ENCODE assay signal across 2 cellular contexts in the genomic region with DNA sequence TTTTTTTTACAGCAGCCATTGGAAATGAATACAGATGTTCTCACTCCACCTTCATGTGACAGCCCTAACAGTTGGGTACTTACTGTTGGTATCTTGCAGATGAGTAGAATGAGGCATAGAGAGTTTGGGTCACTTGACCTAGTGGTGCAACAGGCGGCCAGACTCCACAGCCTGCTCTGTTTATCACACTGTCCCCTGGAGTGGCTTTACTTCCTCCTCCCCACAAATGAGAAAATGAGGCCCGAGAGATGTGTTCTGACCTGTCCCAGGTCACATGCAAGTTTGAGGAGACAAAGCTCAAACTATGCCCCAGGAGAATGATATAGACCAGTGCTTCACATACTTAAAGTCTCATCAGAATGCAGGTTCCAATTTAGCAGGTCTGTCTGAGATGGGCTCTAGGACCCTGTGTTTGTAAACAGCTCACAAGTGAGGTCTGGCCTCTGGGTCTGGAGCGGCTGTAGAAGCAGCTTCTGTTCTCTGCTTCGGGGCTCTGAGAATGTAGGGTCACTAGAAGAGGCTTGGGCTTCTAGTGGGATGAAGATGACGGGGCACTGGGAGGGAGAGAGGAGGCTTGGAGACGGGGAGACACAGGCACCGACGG.
TF ChIP-seq lines count a peak whose summit lies in the region.

No MANE protein-coding gene starts in this region.

TF ChIP-seq in GM12878, 131 proteins besides CTCF, POLR2A, EP300 and RAD21:
- TF ChIP-seq, protein P1, sequence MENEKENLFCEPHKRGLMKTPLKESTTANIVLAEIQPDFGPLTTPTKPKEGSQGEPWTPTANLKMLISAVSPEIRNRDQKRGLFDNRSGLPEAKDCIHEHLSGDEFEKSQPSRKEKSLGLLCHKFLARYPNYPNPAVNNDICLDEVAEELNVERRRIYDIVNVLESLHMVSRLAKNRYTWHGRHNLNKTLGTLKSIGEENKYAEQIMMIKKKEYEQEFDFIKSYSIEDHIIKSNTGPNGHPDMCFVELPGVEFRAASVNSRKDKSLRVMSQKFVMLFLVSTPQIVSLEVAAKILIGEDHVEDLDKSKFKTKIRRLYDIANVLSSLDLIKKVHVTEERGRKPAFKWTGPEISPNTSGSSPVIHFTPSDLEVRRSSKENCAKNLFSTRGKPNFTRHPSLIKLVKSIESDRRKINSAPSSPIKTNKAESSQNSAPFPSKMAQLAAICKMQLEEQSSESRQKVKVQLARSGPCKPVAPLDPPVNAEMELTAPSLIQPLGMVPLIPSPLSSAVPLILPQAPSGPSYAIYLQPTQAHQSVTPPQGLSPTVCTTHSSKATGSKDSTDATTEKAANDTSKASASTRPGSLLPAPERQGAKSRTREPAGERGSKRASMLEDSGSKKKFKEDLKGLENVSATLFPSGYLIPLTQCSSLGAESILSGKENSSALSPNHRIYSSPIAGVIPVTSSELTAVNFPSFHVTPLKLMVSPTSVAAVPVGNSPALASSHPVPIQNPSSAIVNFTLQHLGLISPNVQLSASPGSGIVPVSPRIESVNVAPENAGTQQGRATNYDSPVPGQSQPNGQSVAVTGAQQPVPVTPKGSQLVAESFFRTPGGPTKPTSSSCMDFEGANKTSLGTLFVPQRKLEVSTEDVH (IDR thresholded peaks at IDR 0.05; ENCODE audit: low read depth, partially characterized antibody) = no peak
- TF ChIP-seq DPF2 (IDR thresholded peaks at IDR 0.05) (no peak), CBFB (IDR thresholded peaks at IDR 0.05; ENCODE audit: low read depth) (no peak), MEF2B (IDR thresholded peaks at IDR 0.05; ENCODE audit: partially characterized antibody, poor library complexity, severe bottlenecking) (no peak), SP1 (IDR thresholded peaks at IDR 0.05; ENCODE audit: low read depth, low read length) (no peak), EED (IDR thresholded peaks at IDR 0.05; ENCODE audit: low read depth) (no peak), STAT1 (conservative IDR thresholded peaks at IDR 0.05) (no peak), ZNF24 (IDR thresholded peaks at IDR 0.05) (no peak), IKZF1 (conservative IDR thresholded peaks at IDR 0.05) (no peak), RBBP5 (conservative IDR thresholded peaks at IDR 0.05) (no peak), ZBED1 (IDR thresholded peaks at IDR 0.05; ENCODE audit: borderline replicate concordance) (no peak)
- TF ChIP-seq, protein P2, sequence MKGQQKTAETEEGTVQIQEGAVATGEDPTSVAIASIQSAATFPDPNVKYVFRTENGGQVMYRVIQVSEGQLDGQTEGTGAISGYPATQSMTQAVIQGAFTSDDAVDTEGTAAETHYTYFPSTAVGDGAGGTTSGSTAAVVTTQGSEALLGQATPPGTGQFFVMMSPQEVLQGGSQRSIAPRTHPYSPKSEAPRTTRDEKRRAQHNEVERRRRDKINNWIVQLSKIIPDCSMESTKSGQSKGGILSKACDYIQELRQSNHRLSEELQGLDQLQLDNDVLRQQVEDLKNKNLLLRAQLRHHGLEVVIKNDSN (IDR thresholded peaks at IDR 0.05; ENCODE audit: borderline replicate concordance, extremely low read length, insufficient read depth, low read depth, low read length) = no peak

TF ChIP-seq in liver, 16 proteins besides CTCF, POLR2A, EP300 and RAD21:
- TF ChIP-seq, protein P3, sequence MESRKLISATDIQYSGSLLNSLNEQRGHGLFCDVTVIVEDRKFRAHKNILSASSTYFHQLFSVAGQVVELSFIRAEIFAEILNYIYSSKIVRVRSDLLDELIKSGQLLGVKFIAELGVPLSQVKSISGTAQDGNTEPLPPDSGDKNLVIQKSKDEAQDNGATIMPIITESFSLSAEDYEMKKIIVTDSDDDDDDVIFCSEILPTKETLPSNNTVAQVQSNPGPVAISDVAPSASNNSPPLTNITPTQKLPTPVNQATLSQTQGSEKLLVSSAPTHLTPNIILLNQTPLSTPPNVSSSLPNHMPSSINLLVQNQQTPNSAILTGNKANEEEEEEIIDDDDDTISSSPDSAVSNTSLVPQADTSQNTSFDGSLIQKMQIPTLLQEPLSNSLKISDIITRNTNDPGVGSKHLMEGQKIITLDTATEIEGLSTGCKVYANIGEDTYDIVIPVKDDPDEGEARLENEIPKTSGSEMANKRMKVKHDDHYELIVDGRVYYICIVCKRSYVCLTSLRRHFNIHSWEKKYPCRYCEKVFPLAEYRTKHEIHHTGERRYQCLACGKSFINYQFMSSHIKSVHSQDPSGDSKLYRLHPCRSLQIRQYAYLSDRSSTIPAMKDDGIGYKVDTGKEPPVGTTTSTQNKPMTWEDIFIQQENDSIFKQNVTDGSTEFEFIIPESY (IDR thresholded peaks at IDR 0.05) = no peak
- TF ChIP-seq, protein P4, sequence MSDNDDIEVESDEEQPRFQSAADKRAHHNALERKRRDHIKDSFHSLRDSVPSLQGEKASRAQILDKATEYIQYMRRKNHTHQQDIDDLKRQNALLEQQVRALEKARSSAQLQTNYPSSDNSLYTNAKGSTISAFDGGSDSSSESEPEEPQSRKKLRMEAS (IDR thresholded peaks at IDR 0.05) = no peak
- TF ChIP-seq HNF4A (conservative IDR thresholded peaks at IDR 0.05) (no peak), YY1 (IDR thresholded peaks at IDR 0.05) (no peak), EGR1 (IDR thresholded peaks at IDR 0.05; ENCODE audit: low read depth in 2 of 2) (no peak), TAF1 (conservative IDR thresholded peaks at IDR 0.05) (no peak), NR2F2 (IDR thresholded peaks at IDR 0.05) (no peak), RXRA (IDR thresholded peaks at IDR 0.05) (no peak), GABPA (IDR thresholded peaks at IDR 0.05 in 1 of 2, conservative IDR thresholded peaks at IDR 0.05 in 1 of 2) (no peak), FOXA2 (IDR thresholded peaks at IDR 0.05) (no peak), HNF4G (IDR thresholded peaks at IDR 0.05) (no peak), JUND (IDR thresholded peaks at IDR 0.05) (no peak), SP1 (IDR thresholded peaks at IDR 0.05) (no peak), FOXA1 (IDR thresholded peaks at IDR 0.05) (no peak)
- TF ChIP-seq, protein P5, sequence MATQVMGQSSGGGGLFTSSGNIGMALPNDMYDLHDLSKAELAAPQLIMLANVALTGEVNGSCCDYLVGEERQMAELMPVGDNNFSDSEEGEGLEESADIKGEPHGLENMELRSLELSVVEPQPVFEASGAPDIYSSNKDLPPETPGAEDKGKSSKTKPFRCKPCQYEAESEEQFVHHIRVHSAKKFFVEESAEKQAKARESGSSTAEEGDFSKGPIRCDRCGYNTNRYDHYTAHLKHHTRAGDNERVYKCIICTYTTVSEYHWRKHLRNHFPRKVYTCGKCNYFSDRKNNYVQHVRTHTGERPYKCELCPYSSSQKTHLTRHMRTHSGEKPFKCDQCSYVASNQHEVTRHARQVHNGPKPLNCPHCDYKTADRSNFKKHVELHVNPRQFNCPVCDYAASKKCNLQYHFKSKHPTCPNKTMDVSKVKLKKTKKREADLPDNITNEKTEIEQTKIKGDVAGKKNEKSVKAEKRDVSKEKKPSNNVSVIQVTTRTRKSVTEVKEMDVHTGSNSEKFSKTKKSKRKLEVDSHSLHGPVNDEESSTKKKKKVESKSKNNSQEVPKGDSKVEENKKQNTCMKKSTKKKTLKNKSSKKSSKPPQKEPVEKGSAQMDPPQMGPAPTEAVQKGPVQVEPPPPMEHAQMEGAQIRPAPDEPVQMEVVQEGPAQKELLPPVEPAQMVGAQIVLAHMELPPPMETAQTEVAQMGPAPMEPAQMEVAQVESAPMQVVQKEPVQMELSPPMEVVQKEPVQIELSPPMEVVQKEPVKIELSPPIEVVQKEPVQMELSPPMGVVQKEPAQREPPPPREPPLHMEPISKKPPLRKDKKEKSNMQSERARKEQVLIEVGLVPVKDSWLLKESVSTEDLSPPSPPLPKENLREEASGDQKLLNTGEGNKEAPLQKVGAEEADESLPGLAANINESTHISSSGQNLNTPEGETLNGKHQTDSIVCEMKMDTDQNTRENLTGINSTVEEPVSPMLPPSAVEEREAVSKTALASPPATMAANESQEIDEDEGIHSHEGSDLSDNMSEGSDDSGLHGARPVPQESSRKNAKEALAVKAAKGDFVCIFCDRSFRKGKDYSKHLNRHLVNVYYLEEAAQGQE (IDR thresholded peaks at IDR 0.05) = no peak
- TF ChIP-seq, protein P6, sequence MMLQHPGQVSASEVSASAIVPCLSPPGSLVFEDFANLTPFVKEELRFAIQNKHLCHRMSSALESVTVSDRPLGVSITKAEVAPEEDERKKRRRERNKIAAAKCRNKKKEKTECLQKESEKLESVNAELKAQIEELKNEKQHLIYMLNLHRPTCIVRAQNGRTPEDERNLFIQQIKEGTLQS (IDR thresholded peaks at IDR 0.05) = no peak
